Comparison of ENCODE assay signal across 9 cellular contexts in the genomic region with DNA sequence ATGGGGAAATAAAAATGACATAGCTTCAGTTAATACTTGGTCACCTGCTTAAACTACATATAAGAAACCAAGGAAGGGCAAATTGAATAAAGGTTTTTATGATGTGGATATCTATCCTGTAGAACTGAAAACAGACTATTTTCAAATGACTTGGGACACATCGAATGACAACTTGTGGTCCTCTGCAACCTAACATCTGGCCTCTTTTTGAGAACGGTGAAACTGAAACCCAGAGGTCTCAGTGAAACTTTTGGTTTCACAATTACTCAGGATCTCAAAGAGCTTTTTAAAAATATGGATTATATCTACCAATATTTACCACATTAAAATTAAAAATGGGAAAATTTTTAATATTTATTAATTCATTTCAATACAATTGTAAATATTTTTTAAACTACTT.
DNase-seq lines count a peak whose midpoint lies in the region; ATAC-seq and TF ChIP-seq lines count a peak whose summit lies in the region.
"Had no signal": no experiment of that assay in that cellular context is flagged by ENCODE, and none has a peak within 500 bp of the region (broad histone marks: within the 10 kb centered on the region; RNA-seq: fewer than 3 reads in every experiment).

No MANE protein-coding gene starts in this region.

- ATAC-seq in GM18502 (IDR thresholded peaks at IDR 0.05; ENCODE audit: poor library complexity, unreplicated experiment) (peak; percentile 84), GM21526 (IDR thresholded peaks at IDR 0.05; ENCODE audit: low FRiP score, unreplicated experiment) (peak; percentile 86)

- H3K9me3 ChIP-seq in thyroid gland: no peaks in the 10 kb centered on the region

- peak overlapping the region; percentile 56 to 84 (median 78) for H3K4me3 Mint-ChIP-seq in immature natural killer cell

- peaks cover 0 to 3% (median 0%) of the 10 kb centered on the region in 3 donors for H3K36me3 Mint-ChIP-seq in immature natural killer cell

- peaks cover 8 to 40% of the 10 kb centered on the region in 2 donors for H3K4me1 ChIP-seq in thyroid gland

- no peaks in the 10 kb centered on the region for H3K9me3 Mint-ChIP-seq in immature natural killer cell

- no peaks in the 10 kb centered on the region for H3K27me3 ChIP-seq in dorsolateral prefrontal cortex
- H3K27me3 ChIP-seq in thyroid gland: no peaks in the 10 kb centered on the region

- DNase-seq in Jurkat, Clone E6-1 (ENCODE audit: low read depth, low spot score): peak; percentile 20
- peak; percentile 59 to 65 (median 61) for DNase-seq in immature natural killer cell
- no peak for DNase-seq in NCI-H1048 (lab: John Stamatoyannopoulos, UW)
- no peak for DNase-seq in dorsolateral prefrontal cortex
- DNase-seq in thyroid gland: no peak
- DNase-seq in posterior cingulate gyrus: no peak
- DNase-seq: occipital lobe had no signal

- TF ChIP-seq POLR2A in thyroid gland (IDR thresholded peaks at IDR 0.05): no peak

- H3K36me3 ChIP-seq in thyroid gland: no peaks in the 10 kb centered on the region

- H3K4me1 Mint-ChIP-seq in immature natural killer cell: peaks cover 42 to 56% of the 10 kb centered on the region in 2 donors

- H3K27ac Mint-ChIP-seq in immature natural killer cell: peak overlapping the region; percentile 82 to 95 (median 90)

- 51 to 58% methylated on average over 2 of the region's 2 CpGs for WGBS in thyroid gland, 2 donors

- no peak overlapping the region for H3K4me3 ChIP-seq in Jurkat, Clone E6-1 (ENCODE audit: low read length)
- H3K4me3 ChIP-seq in dorsolateral prefrontal cortex: no peak overlapping the region
- H3K4me3 ChIP-seq in thyroid gland (replicated peaks in 1 of 3): no peak overlapping the region

- no peak for TF ChIP-seq CTCF in dorsolateral prefrontal cortex (IDR thresholded peaks at IDR 0.05 in 54 of 56, conservative IDR thresholded peaks at IDR 0.05 in 2 of 56; ENCODE audit: low read depth in 1 of 56, partially characterized antibody in 56 of 56)
- TF ChIP-seq CTCF in thyroid gland (IDR thresholded peaks at IDR 0.05): no peak

- H3K27ac ChIP-seq in dorsolateral prefrontal cortex: no peak overlapping the region
- H3K27ac ChIP-seq in thyroid gland: no peak overlapping the region

- peaks cover 0 to 4% (median 0%) of the 10 kb centered on the region in 3 donors for H3K27me3 Mint-ChIP-seq in immature natural killer cell (ENCODE audit: low read depth in 3 of 3)

- intact Hi-C loops in dorsolateral prefrontal cortex (cut with DNase I) (no loop called here), thyroid gland (cut with DNase I) (no loop called here), posterior cingulate gyrus (cut with DNase I) (no loop called here)

Comparison
In these comparisons a context has a peak if more than half of its experiments do, and no peak if none do; other contexts are left out.
1. DNase-seq: peak in Jurkat, Clone E6-1 (single experiment) and immature natural killer cell (3 of 3); none in NCI-H1048 (single experiment), dorsolateral prefrontal cortex (0 of 10), thyroid gland (0 of 2) and posterior cingulate gyrus (0 of 10).